21 cellular contexts compared by ENCODE assay signal in genomic region chr9:16023466-16023865, GRCh38.
DNase-seq lines count a peak whose midpoint lies in the region; ATAC-seq and TF ChIP-seq lines count a peak whose summit lies in the region.
"Had no signal": no experiment of that assay in that cellular context is flagged by ENCODE, and none has a peak within 500 bp of the region (broad histone marks: within the 10 kb centered on the region; RNA-seq: fewer than 3 reads in every experiment).

No MANE protein-coding gene starts in this region.

- H3K27ac Mint-ChIP-seq in natural killer cell, result no peak overlapping the region
- H3K27ac Mint-ChIP-seq: activated T-helper 2 cell treated with anti-CD3 and anti-CD28 coated beads, Interferon-gamma antibody, Interleukin-2, Interleukin-4, amounts not matched to agents 10 μg/mL and 5 μg/mL and 100 μg/mL, durations not matched to agents 14 hours and 24 hours and 36 hours; IgD-negative memory B cell; stimulated activated naive CD8-positive, alpha-beta T cell treated with anti-CD3 and anti-CD28 coated beads, Interleukin-15, amount 100 ng/mL, for 72 hours; type B pancreatic cell had no signal

- DNase-seq in EL (peak; percentile 93), MG63 (peak; percentile 93), choroid plexus epithelial cell (ENCODE audit: low read depth) (peak; percentile 62), kidney tubule cell (ENCODE audit: low spot score) (peak; percentile 72), natural killer cell (no peak), sciatic nerve (ENCODE audit: low spot score) (no peak), foreskin melanocyte (no peak), mesenteric fat pad (ENCODE audit: low spot score) (no peak)
- DNase-seq: activated CD4-positive, alpha-beta T cell treated with anti-CD3 and anti-CD28 coated beads for 48 hours; Caco-2; central memory CD4-positive, alpha-beta T cell; erythroblast; H7; hippocampal formation; islet precursor cell; NCI-H2029; stimulated activated CD4-positive, alpha-beta T cell treated with anti-CD3 and anti-CD28 coated beads, Interleukin-2, amount 100 ng/mL, for 24 hours; stimulated activated naive CD8-positive, alpha-beta T cell treated with anti-CD3 and anti-CD28 coated beads, Interleukin-15, amount 100 ng/mL, for 72 hours had no signal

- peaks cover 0 to 6% of the 10 kb centered on the region in 2 donors for H3K27me3 Mint-ChIP-seq in natural killer cell (ENCODE audit: low read depth in 2 of 2)
- H3K27me3 Mint-ChIP-seq: IgD-negative memory B cell; stimulated activated naive CD8-positive, alpha-beta T cell treated with anti-CD3 and anti-CD28 coated beads, Interleukin-15, amount 100 ng/mL, for 72 hours; type B pancreatic cell had no signal

- no peak overlapping the region for H3K4me3 ChIP-seq in MG63
- no peak overlapping the region for H3K4me3 ChIP-seq in choroid plexus epithelial cell (ENCODE audit: low read depth, low read length)

- no peaks in the 10 kb centered on the region for H3K4me1 Mint-ChIP-seq in natural killer cell
- H3K4me1 Mint-ChIP-seq: IgD-negative memory B cell; stimulated activated naive CD8-positive, alpha-beta T cell treated with anti-CD3 and anti-CD28 coated beads, Interleukin-15, amount 100 ng/mL, for 72 hours had no signal

- no peaks in the 10 kb centered on the region for H3K36me3 Mint-ChIP-seq in natural killer cell

- no peaks in the 10 kb centered on the region for H3K9me3 Mint-ChIP-seq in natural killer cell
- H3K9me3 Mint-ChIP-seq: activated T-helper 2 cell treated with anti-CD3 and anti-CD28 coated beads, Interferon-gamma antibody, Interleukin-2, Interleukin-4, amounts not matched to agents 10 μg/mL and 5 μg/mL and 100 μg/mL, durations not matched to agents 14 hours and 24 hours and 36 hours had no signal

- intact Hi-C loops in natural killer cell (cut with micrococcal nuclease), result no loop called here
- intact Hi-C loops in sciatic nerve (cut with DNase I), result no loop called here

- H3K36me3 ChIP-seq in MG63, result no peaks in the 10 kb centered on the region

- no peak for ATAC-seq in natural killer cell
- ATAC-seq in sciatic nerve, result no peak
- ATAC-seq: stimulated activated naive CD8-positive, alpha-beta T cell treated with anti-CD3 and anti-CD28 coated beads, Interleukin-15, amount 100 ng/mL, for 72 hours had no signal

- no peak for TF ChIP-seq CTCF in choroid plexus epithelial cell (conservative IDR thresholded peaks at IDR 0.05; ENCODE audit: low read depth, low read length)
- TF ChIP-seq CTCF in natural killer cell (IDR thresholded peaks at IDR 0.05), result no peak

- peaks cover 23% of the 10 kb centered on the region for H3K9me3 ChIP-seq in MG63
- H3K9me3 ChIP-seq: Caco-2 had no signal

- no peak overlapping the region for H3K4me3 Mint-ChIP-seq in natural killer cell
- H3K4me3 Mint-ChIP-seq: IgD-negative memory B cell; stimulated activated naive CD8-positive, alpha-beta T cell treated with anti-CD3 and anti-CD28 coated beads, Interleukin-15, amount 100 ng/mL, for 72 hours; type B pancreatic cell had no signal

- H3K27me3 ChIP-seq in MG63, result no peaks in the 10 kb centered on the region

Comparison
In these comparisons a context has a peak if more than half of its experiments do, and no peak if none do; other contexts are left out.
1. DNase-seq: peak in EL (single experiment), MG63 (single experiment), choroid plexus epithelial cell (single experiment) and kidney tubule cell (single experiment); none in natural killer cell (single experiment), sciatic nerve (single experiment), foreskin melanocyte (single experiment) and mesenteric fat pad (single experiment).